2 cellular contexts compared by ENCODE assay signal in genomic region chr17:57976594-57976993, GRCh38.
A peak's percentile ranks its signal among the peaks of the same experiment; 100 is the strongest.
TF ChIP-seq lines count a peak whose summit lies in the region.

No MANE protein-coding gene starts in this region.

TF ChIP-seq in HepG2, 621 proteins besides CTCF, POLR2A, EP300 and RAD21:
- no peak for TF ChIP-seq SETDB1 (CRISPR knock-in tag; IDR thresholded peaks at IDR 0.05; ENCODE audit: borderline replicate concordance)
- no peak for TF ChIP-seq HDAC6 (IDR thresholded peaks at IDR 0.05; ENCODE audit: low read depth, low read length)
- no peak for TF ChIP-seq KLF13 (CRISPR knock-in tag; IDR thresholded peaks at IDR 0.05)
- TF ChIP-seq CEBPB (IDR thresholded peaks at IDR 0.05; ENCODE audit: borderline replicate concordance, low read depth, low read length), result 0 out of 2 replicates have a peak, but pooled peaks have one; percentile 4
- TF ChIP-seq, protein P1, sequence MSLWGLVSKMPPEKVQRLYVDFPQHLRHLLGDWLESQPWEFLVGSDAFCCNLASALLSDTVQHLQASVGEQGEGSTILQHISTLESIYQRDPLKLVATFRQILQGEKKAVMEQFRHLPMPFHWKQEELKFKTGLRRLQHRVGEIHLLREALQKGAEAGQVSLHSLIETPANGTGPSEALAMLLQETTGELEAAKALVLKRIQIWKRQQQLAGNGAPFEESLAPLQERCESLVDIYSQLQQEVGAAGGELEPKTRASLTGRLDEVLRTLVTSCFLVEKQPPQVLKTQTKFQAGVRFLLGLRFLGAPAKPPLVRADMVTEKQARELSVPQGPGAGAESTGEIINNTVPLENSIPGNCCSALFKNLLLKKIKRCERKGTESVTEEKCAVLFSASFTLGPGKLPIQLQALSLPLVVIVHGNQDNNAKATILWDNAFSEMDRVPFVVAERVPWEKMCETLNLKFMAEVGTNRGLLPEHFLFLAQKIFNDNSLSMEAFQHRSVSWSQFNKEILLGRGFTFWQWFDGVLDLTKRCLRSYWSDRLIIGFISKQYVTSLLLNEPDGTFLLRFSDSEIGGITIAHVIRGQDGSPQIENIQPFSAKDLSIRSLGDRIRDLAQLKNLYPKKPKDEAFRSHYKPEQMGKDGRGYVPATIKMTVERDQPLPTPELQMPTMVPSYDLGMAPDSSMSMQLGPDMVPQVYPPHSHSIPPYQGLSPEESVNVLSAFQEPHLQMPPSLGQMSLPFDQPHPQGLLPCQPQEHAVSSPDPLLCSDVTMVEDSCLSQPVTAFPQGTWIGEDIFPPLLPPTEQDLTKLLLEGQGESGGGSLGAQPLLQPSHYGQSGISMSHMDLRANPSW (CRISPR knock-in tag; IDR thresholded peaks at IDR 0.05; ENCODE audit: borderline replicate concordance), result no peak

TF ChIP-seq in WTC11, 78 proteins besides CTCF, POLR2A, EP300 and RAD21:
- TF ChIP-seq SOX15 (CRISPR knock-in tag; IDR thresholded peaks at IDR 0.05) (no peak), PRRX2 (CRISPR knock-in tag; IDR thresholded peaks at IDR 0.05) (no peak), SMAD3 (CRISPR knock-in tag; IDR thresholded peaks at IDR 0.05; ENCODE audit: borderline replicate concordance) (no peak), NFYB (CRISPR knock-in tag; conservative IDR thresholded peaks at IDR 0.05; ENCODE audit: low read depth) (no peak), E2F5 (CRISPR knock-in tag; IDR thresholded peaks at IDR 0.05) (no peak), ZNF138 (CRISPR knock-in tag; conservative IDR thresholded peaks at IDR 0.05) (no peak), EMX1 (CRISPR knock-in tag; IDR thresholded peaks at IDR 0.05) (no peak), FOXP4 (CRISPR knock-in tag; IDR thresholded peaks at IDR 0.05) (no peak), NR1H2 (CRISPR knock-in tag; IDR thresholded peaks at IDR 0.05) (no peak), MXD4 (CRISPR knock-in tag; IDR thresholded peaks at IDR 0.05; ENCODE audit: borderline replicate concordance) (no peak), OVOL2 (CRISPR knock-in tag; IDR thresholded peaks at IDR 0.05; ENCODE audit: borderline replicate concordance) (no peak), HMGA2 (CRISPR knock-in tag; IDR thresholded peaks at IDR 0.05) (no peak), NFE2L1 (CRISPR knock-in tag; IDR thresholded peaks at IDR 0.05) (no peak), SMAD4 (CRISPR knock-in tag; IDR thresholded peaks at IDR 0.05) (no peak)
- TF ChIP-seq, protein P2, sequence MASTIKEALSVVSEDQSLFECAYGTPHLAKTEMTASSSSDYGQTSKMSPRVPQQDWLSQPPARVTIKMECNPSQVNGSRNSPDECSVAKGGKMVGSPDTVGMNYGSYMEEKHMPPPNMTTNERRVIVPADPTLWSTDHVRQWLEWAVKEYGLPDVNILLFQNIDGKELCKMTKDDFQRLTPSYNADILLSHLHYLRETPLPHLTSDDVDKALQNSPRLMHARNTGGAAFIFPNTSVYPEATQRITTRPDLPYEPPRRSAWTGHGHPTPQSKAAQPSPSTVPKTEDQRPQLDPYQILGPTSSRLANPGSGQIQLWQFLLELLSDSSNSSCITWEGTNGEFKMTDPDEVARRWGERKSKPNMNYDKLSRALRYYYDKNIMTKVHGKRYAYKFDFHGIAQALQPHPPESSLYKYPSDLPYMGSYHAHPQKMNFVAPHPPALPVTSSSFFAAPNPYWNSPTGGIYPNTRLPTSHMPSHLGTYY (CRISPR knock-in tag; IDR thresholded peaks at IDR 0.05), result no peak
